In genomic region chr11:111776398-111777093, GRCh38 we compare ENCODE assay signal across 1 cellular context.
TF ChIP-seq lines count a peak whose summit lies in the region.

No MANE protein-coding gene starts in this region.

TF ChIP-seq in SK-N-SH, 30 proteins besides CTCF, POLR2A, EP300 and RAD21 (continued from another document):
- TF ChIP-seq PBX3 (IDR thresholded peaks at IDR 0.05) (no peak), ELF1 (IDR thresholded peaks at IDR 0.05) (no peak)
